ENCODE assay signal across 13 cellular contexts in genomic region chr4:24768604-24769003, GRCh38. TPM values are rescaled to one million over a fixed set of nuclear protein-coding genes. Genes with fewer than 3 reads are reported as not detected.
DNase-seq lines count a peak whose midpoint lies in the region; ATAC-seq and TF ChIP-seq lines count a peak whose summit lies in the region.
"Had no signal": no experiment of that assay in that cellular context is flagged by ENCODE, and none has a peak within 500 bp of the region (broad histone marks: within the 10 kb centered on the region; RNA-seq: fewer than 3 reads in every experiment).

No MANE protein-coding gene starts in this region.

- H3K27me3 ChIP-seq in upper lobe of right lung: no peaks in the 10 kb centered on the region

- peak; percentile 73 for ATAC-seq in GM19397 (IDR thresholded peaks at IDR 0.05; ENCODE audit: unreplicated experiment)
- ATAC-seq in HG02763 (IDR thresholded peaks at IDR 0.05; ENCODE audit: unreplicated experiment): peak; percentile 82
- ATAC-seq in HG03442 (IDR thresholded peaks at IDR 0.05; ENCODE audit: unreplicated experiment): peak; percentile 78
- no peak for ATAC-seq in upper lobe of right lung
- ATAC-seq: natural killer cell had no signal

- in situ Hi-C loops in GM13976 (cut with MboI; ENCODE audit: low sequenced_read_pairs, unreplicated experiment): no loop called here

- no peaks in the 10 kb centered on the region for H3K4me1 ChIP-seq in upper lobe of right lung
- H3K4me1 ChIP-seq: HAP-1 had no signal

- no peak overlapping the region for H3K27ac ChIP-seq in upper lobe of right lung

- H3K4me3 ChIP-seq in upper lobe of right lung: no peak overlapping the region
- H3K4me3 ChIP-seq: HAP-1 had no signal

- H3K9me3 ChIP-seq in upper lobe of right lung: no peaks in the 10 kb centered on the region
- H3K9me3 ChIP-seq: HAP-1 had no signal

- peak; percentile 31 for DNase-seq in GM13976 (ENCODE audit: low spot score)
- no peak for DNase-seq in cerebellar nuclear complex (lab: John Stamatoyannopoulos, UW)
- DNase-seq in C1 segment of cervical spinal cord (lab: John Stamatoyannopoulos, UW): no peak
- no peak for DNase-seq in upper lobe of right lung
- DNase-seq in anterior cingulate cortex (lab: John Stamatoyannopoulos, UW): no peak
- DNase-seq: activated gamma-delta T cell, natural killer cell, NCI-H748 treated with DMSO at 0.1 percent for 48 hours, small intestine had no signal

- no peak for TF ChIP-seq CTCF in GM13976 (IDR thresholded peaks at IDR 0.05; ENCODE audit: borderline replicate concordance, control extremely low read depth, extremely low read depth, insufficient read depth, missing control alignments)
- no peak for TF ChIP-seq CTCF in upper lobe of right lung (IDR thresholded peaks at IDR 0.05)

- H3K36me3 ChIP-seq in upper lobe of right lung: no peaks in the 10 kb centered on the region
- H3K36me3 ChIP-seq: HAP-1 had no signal

- intact Hi-C loops in upper lobe of right lung (cut with DNase I): no loop called here

RNA-seq across cellular contexts. Expression of gene SOD3, which starts 26.8 kb away (rescaled TPM):
- 198 TPM for total RNA-seq in upper lobe of right lung
- total RNA-seq: natural killer cell had no signal
